13 cellular contexts compared by ENCODE assay signal in the genomic region with DNA sequence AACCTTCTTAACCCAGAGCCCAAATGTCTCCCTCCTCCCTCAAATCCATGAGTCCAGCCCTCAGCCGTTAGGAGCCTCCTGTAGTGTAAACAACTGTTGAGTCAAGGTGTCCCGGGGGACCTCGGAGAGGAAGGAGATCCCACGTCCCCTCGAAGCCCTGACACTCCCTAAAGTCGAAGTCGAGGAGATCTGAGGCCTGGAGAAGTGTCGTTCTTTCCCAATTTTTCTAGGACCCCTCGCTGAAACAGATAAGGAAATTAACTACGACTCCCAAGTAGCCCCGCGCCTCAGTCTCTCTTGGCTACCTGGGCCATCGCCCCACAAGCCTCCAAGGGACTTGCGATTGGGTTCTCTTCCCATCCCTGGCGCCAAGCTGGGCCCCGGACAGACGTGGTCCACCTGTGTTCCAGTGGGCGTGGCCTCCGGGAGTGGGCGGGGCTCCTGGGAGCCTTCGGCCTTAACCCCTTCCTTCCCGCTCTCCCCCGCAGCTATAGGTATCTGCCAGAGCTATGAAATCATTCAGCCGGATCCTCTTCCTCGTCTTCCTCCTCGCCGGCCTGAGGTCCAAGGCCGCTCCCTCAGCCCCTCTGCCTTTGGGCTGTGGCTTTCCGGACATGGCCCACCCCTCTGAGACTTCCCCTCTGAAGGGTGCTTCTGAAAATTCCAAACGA. TPM values are rescaled to one million over a fixed set of nuclear protein-coding genes. Genes with fewer than 3 reads are reported as not detected.
DNase-seq lines count a peak whose midpoint lies in the region; ATAC-seq, FAIRE-seq and TF ChIP-seq lines count a peak whose summit lies in the region.
"Had no signal": no experiment of that assay in that cellular context is flagged by ENCODE, and none has a peak within 500 bp of the region (broad histone marks: within the 10 kb centered on the region; RNA-seq: fewer than 3 reads in every experiment).

No MANE protein-coding gene starts in this region.

- BruUV-seq in K562 (replicated peaks; lab: Mats Ljungman, UMichigan): no TSS peak

- peaks cover 6% of the 10 kb centered on the region for H3K79me2 ChIP-seq in K562 (ENCODE audit: control insufficient read depth, insufficient read depth, low read length)

- CTCF ChIA-PET in K562 (lab: Yijun Ruan, JAX; ENCODE audit: low intra/inter-chr PET ratio): no interaction called here

- no peaks in the 10 kb centered on the region for H4K20me1 ChIP-seq in K562 (replicated peaks; ENCODE audit: control insufficient read depth, insufficient read depth, low read length)

- no peaks in the 10 kb centered on the region for H3K9me3 Mint-ChIP-seq in activated T-cell treated with anti-CD3 and anti-CD28 coated beads, Interleukin-2, amount 50 U/mL, for 72 hours

- 4% methylated on average over 30 of the region's 30 CpGs for WGBS in K562 (ENCODE audit: insufficient coverage, low coverage, missing lambda C conversion rate)

- no peak for TF ChIP-seq CTCF in K562 (IDR thresholded peaks at IDR 0.05 in 2 of 3, conservative IDR thresholded peaks at IDR 0.05 in 1 of 3; ENCODE audit: insufficient read depth in 2 of 3, low read depth in 1 of 3, low read length in 3 of 3)

- TF ChIP-seq POLR2A in K562 (conservative IDR thresholded peaks at IDR 0.05): no peak

- H3K36me3 ChIP-seq in K562 (ENCODE audit: control insufficient read depth, insufficient read depth, low read length): no peaks in the 10 kb centered on the region; the same call in 2 of the 3 replicates

- H3K4me3 Mint-ChIP-seq in activated T-cell treated with anti-CD3 and anti-CD28 coated beads, Interleukin-2, amount 50 U/mL, for 72 hours: no peak overlapping the region

- peak overlapping the region; percentile 76 for H3K4me2 ChIP-seq in K562 (ENCODE audit: insufficient read depth, low read length)

- no peak for ATAC-seq in activated T-cell treated with anti-CD3 and anti-CD28 coated beads, Interleukin-2, amount 50 U/mL, for 72 hours (replicated peaks in 1 of 2)
- ATAC-seq in K562: peak; percentile 57
- ATAC-seq in stimulated activated naive CD8-positive, alpha-beta T cell treated with anti-CD3 and anti-CD28 coated beads, Interleukin-15, Interleukin-2, amounts not matched to agents 100 U/mL and 50 U/mL, for 24 hours: no peak
- no peak for ATAC-seq in GM18498 (IDR thresholded peaks at IDR 0.05; ENCODE audit: unreplicated experiment)
- ATAC-seq: naive thymus-derived CD4-positive, alpha-beta T cell had no signal

- FAIRE-seq in K562 (lab: Jason Lieb, UNC): peak; percentile 59

- in situ Hi-C loops in K562 (cut with MboI): no loop called here

- H3K27ac Mint-ChIP-seq in activated T-cell treated with anti-CD3 and anti-CD28 coated beads, Interleukin-2, amount 50 U/mL, for 72 hours: no peak overlapping the region

- intact Hi-C loops in K562 (cut with micrococcal nuclease): no loop called here

- H3K27ac ChIP-seq in K562 (ENCODE audit: extremely low read depth, low read depth, low read length): peak overlapping the region; percentile 16; the same call in 1 of the 3 replicates

- DNase-seq in activated T-cell treated with anti-CD3 and anti-CD28 coated beads, Interleukin-2, amount 50 U/mL, for 72 hours: peak; percentile 47 to 50
- no peak for DNase-seq in activated T-cell treated with anti-CD3 and anti-CD28 coated beads, Interleukin-2, amount 50 U/mL, for 1 hour
- peak; percentile 66 for DNase-seq in NCI-H2029 (lab: John Stamatoyannopoulos, UW)
- DNase-seq in K562 (ENCODE audit: extremely low read depth in 1 of 4, low spot score in 3 of 4): peak; percentile 80 to 86 (median 81)
- DNase-seq in stimulated activated naive CD8-positive, alpha-beta T cell treated with anti-CD3 and anti-CD28 coated beads, Interleukin-15, Interleukin-2, amounts not matched to agents 100 U/mL and 50 U/mL, for 24 hours: peak; percentile 65
- no peak for DNase-seq in NCI-H510A treated with DMSO at 0.1 percent for 48 hours (lab: John Stamatoyannopoulos, UW)
- no peak for DNase-seq in activated gamma-delta T cell treated with Interleukin-2 at 50 U/mL for 16 hours
- DNase-seq: caudate nucleus, trophoblast cell had no signal

- peaks cover 98% of the 10 kb centered on the region for H3K27me3 Mint-ChIP-seq in activated T-cell treated with anti-CD3 and anti-CD28 coated beads, Interleukin-2, amount 50 U/mL, for 72 hours (ENCODE audit: low read depth)

- H3K4me1 ChIP-seq in K562 (replicated peaks in 1 of 2; ENCODE audit: control insufficient read depth in 2 of 2, insufficient read depth in 2 of 2, low read length in 2 of 2): peaks cover 56 to 76% of the 10 kb centered on the region in 2 experiments

- no peaks in the 10 kb centered on the region for H3K9me1 ChIP-seq in K562 (ENCODE audit: control insufficient read depth, insufficient read depth, low read length)

- H3K9ac ChIP-seq in K562 (ENCODE audit: insufficient read depth in 1 of 2, low read depth in 2 of 2, low read length in 2 of 2): peak overlapping the region in 1 of 2 experiments; percentile 86; a peak in 3 of 4 replicates

- H3K9me3 ChIP-seq in K562 (replicated peaks; ENCODE audit: control insufficient read depth, insufficient read depth, low read depth, low read length): no peaks in the 10 kb centered on the region

- no peaks in the 10 kb centered on the region for H3K36me3 Mint-ChIP-seq in activated T-cell treated with anti-CD3 and anti-CD28 coated beads, Interleukin-2, amount 50 U/mL, for 72 hours (ENCODE audit: insufficient read depth in 2 of 2)

- POLR2A ChIA-PET in K562 (lab: Yijun Ruan, JAX): interaction anchor here (0.6 to 1.4 kb wide), 8 partner anchors 9 to 568 kb away, joined by 3 read pairs; a partner anchor contains a TSS

- no peaks in the 10 kb centered on the region for H3K27me3 ChIP-seq in K562 (ENCODE audit: control insufficient read depth in 2 of 2, insufficient read depth in 2 of 2, low read length in 2 of 2)

- H2AFZ ChIP-seq in K562 (ENCODE audit: low read depth, low read length): peak overlapping the region; percentile 83

- TF ChIP-seq EP300 in K562 (IDR thresholded peaks at IDR 0.05; ENCODE audit: low read length): no peak

- H3K4me3 ChIP-seq in K562: peak overlapping the region; percentile 24

- no peak for TF ChIP-seq RAD21 in K562 (CRISPR knock-in tag; conservative IDR thresholded peaks at IDR 0.05 in 1 of 2, IDR thresholded peaks at IDR 0.05 in 1 of 2)

- peaks cover 70% of the 10 kb centered on the region for H3K4me1 Mint-ChIP-seq in activated T-cell treated with anti-CD3 and anti-CD28 coated beads, Interleukin-2, amount 50 U/mL, for 72 hours (ENCODE audit: low read depth)

RNA-seq across cellular contexts. Expression of a gene that starts 0.9 kb away (rescaled TPM):
- not detected for total RNA-seq in activated T-cell treated with anti-CD3 and anti-CD28 coated beads, Interleukin-2, amount 50 U/mL, for 72 hours
- 1.3 and 1.6 TPM in 2 replicates for total RNA-seq in K562 (2011; cell fraction: chromatin; rRNA removed; ENCODE audit: low replicate concordance)
- total RNA-seq in K562 (2011; cell fraction: nucleolus; rRNA removed): 0.67 and 0.92 TPM in 2 replicates
- total RNA-seq in K562 (2011; cell fraction: nucleoplasm; rRNA removed): 0.92 and 1.2 TPM in 2 replicates
- total RNA-seq in K562 (2014; rRNA removed) (0.12 TPM in 1 of 2 replicates, not detected in the other), K562 (2014; rRNA removed; fragmentation: Illumina TruSeq; extraction: Trizol) (not detected in 2 replicates), K562 (2015; rRNA removed; fragmentation: Illumina TruSeq; extraction: Trizol) (0.07 TPM in 1 of 2 replicates, not detected in the other), K562 (2021) (0.11 TPM in 1 of 2 replicates, not detected in the other)
- polyA plus RNA-seq in K562 (2011; rRNA removed) (0.19 and 0.26 TPM in 2 replicates), K562 (2014; fragmentation: Illumina TruSeq; extraction: Trizol) (0.33 and 0.40 TPM in 2 replicates), K562 (2014; fragmentation: Nextera tagmentation; extraction: Ambion mirVana) (under 1 TPM in 1 of 2 experiments, not detected in 1; 0.06 TPM), K562 (2014; rRNA removed) (0.11 and 0.33 TPM in 2 replicates)
- 0.18 and 0.30 TPM in 2 replicates for polyA plus RNA-seq in K562 (2011; cell fraction: cytosol; rRNA removed)
- 1.8 and 2.6 TPM in 2 replicates for polyA plus RNA-seq in K562 (2011; cell fraction: nucleus; rRNA removed)
- polyA plus RNA-seq in K562 (2012): 0.33 and 0.53 TPM in 2 replicates
- not detected in 2 replicates for polyA minus RNA-seq in K562 (2011; rRNA and poly(A)+ RNA removed)
- polyA minus RNA-seq in K562 (2011; cell fraction: cytosol; rRNA and poly(A)+ RNA removed): not detected in 2 replicates
- 0.27 and 0.56 TPM in 2 replicates for polyA minus RNA-seq in K562 (2011; cell fraction: nucleus; rRNA and poly(A)+ RNA removed)
- total RNA-seq: glomerular endothelial cell; naive thymus-derived CD4-positive, alpha-beta T cell; RPMI7951 had no signal
- polyA plus RNA-seq: naive thymus-derived CD4-positive, alpha-beta T cell had no signal

RNA-seq across cellular contexts. Expression of a gene that starts 2.8 kb away (rescaled TPM):
- total RNA-seq in activated T-cell treated with anti-CD3 and anti-CD28 coated beads, Interleukin-2, amount 50 U/mL, for 72 hours: not detected
- not detected in 2 replicates for total RNA-seq in K562 (2011; cell fraction: chromatin; rRNA removed; ENCODE audit: low replicate concordance)
- total RNA-seq in K562 (2011; cell fraction: nucleolus; rRNA removed): not detected in 2 replicates
- not detected in 2 replicates for total RNA-seq in K562 (2011; cell fraction: nucleoplasm; rRNA removed)
- total RNA-seq in K562 (2014; rRNA removed) (0.61 TPM in 1 of 2 replicates, not detected in the other), K562 (2014; rRNA removed; fragmentation: Illumina TruSeq; extraction: Trizol) (not detected in 2 replicates), K562 (2015; rRNA removed; fragmentation: Illumina TruSeq; extraction: Trizol) (not detected in 2 replicates), K562 (2021) (0.60 and 1.3 TPM in 2 replicates)
- polyA plus RNA-seq in K562 (2011; rRNA removed) (not detected in 2 replicates), K562 (2014; fragmentation: Illumina TruSeq; extraction: Trizol) (not detected in 2 replicates), K562 (2014; fragmentation: Nextera tagmentation; extraction: Ambion mirVana) (not detected), K562 (2014; rRNA removed) (not detected in 2 replicates)
- polyA plus RNA-seq in K562 (2011; cell fraction: cytosol; rRNA removed): 0.29 and 0.64 TPM in 2 replicates
- polyA plus RNA-seq in K562 (2011; cell fraction: nucleus; rRNA removed): 0.70 TPM in 1 of 2 replicates, not detected in the other
- 0.39 TPM in 1 of 2 replicates, not detected in the other for polyA plus RNA-seq in K562 (2012)
- not detected in 2 replicates for polyA minus RNA-seq in K562 (2011; rRNA and poly(A)+ RNA removed)
- polyA minus RNA-seq in K562 (2011; cell fraction: cytosol; rRNA and poly(A)+ RNA removed): not detected in 2 replicates
- not detected in 2 replicates for polyA minus RNA-seq in K562 (2011; cell fraction: nucleus; rRNA and poly(A)+ RNA removed)
- total RNA-seq: glomerular endothelial cell; naive thymus-derived CD4-positive, alpha-beta T cell; RPMI7951 had no signal
- polyA plus RNA-seq: naive thymus-derived CD4-positive, alpha-beta T cell had no signal

RNA-seq across cellular contexts. Expression of a gene that starts 15.3 kb away (rescaled TPM):
- total RNA-seq in activated T-cell treated with anti-CD3 and anti-CD28 coated beads, Interleukin-2, amount 50 U/mL, for 72 hours: under 1 TPM; 0.42 to 0.74 TPM
- total RNA-seq in K562 (2011; cell fraction: chromatin; rRNA removed; ENCODE audit: low replicate concordance): 9.2 and 13.8 TPM in 2 replicates
- total RNA-seq in K562 (2011; cell fraction: nucleolus; rRNA removed): 11.8 and 13.3 TPM in 2 replicates
- total RNA-seq in K562 (2011; cell fraction: nucleoplasm; rRNA removed): 16.4 and 22.1 TPM in 2 replicates
- 2.4 and 3.2 TPM in 2 replicates for total RNA-seq in K562 (2014; rRNA removed)
- 1.1 TPM in 2 replicates for total RNA-seq in K562 (2014; rRNA removed; fragmentation: Illumina TruSeq; extraction: Trizol)
- 1.4 TPM in 2 replicates for total RNA-seq in K562 (2015; rRNA removed; fragmentation: Illumina TruSeq; extraction: Trizol)
- total RNA-seq in K562 (2021): 9.2 and 9.9 TPM in 2 replicates
- polyA plus RNA-seq in K562 (2011; rRNA removed): 4.8 and 7.0 TPM in 2 replicates
- 9.6 and 10.2 TPM in 2 replicates for polyA plus RNA-seq in K562 (2011; cell fraction: cytosol; rRNA removed)
- 8.6 TPM in 2 replicates for polyA plus RNA-seq in K562 (2011; cell fraction: nucleus; rRNA removed)
- 6.9 and 8.3 TPM in 2 replicates for polyA plus RNA-seq in K562 (2012)
- 12.8 and 15.7 TPM in 2 replicates for polyA plus RNA-seq in K562 (2014; fragmentation: Illumina TruSeq; extraction: Trizol)
- polyA plus RNA-seq in K562 (2014; fragmentation: Nextera tagmentation; extraction: Ambion mirVana): 1 to 10 TPM; 1.7 to 1.8 TPM
- polyA plus RNA-seq in K562 (2014; rRNA removed): 5.5 and 5.7 TPM in 2 replicates
- 4.4 and 4.6 TPM in 2 replicates for polyA minus RNA-seq in K562 (2011; rRNA and poly(A)+ RNA removed)
- 3.5 and 3.8 TPM in 2 replicates for polyA minus RNA-seq in K562 (2011; cell fraction: cytosol; rRNA and poly(A)+ RNA removed)
- 1.8 and 2.4 TPM in 2 replicates for polyA minus RNA-seq in K562 (2011; cell fraction: nucleus; rRNA and poly(A)+ RNA removed)
- total RNA-seq: glomerular endothelial cell had no signal
- polyA plus RNA-seq: naive thymus-derived CD4-positive, alpha-beta T cell had no signal

RNA-seq across cellular contexts. Expression of a gene that starts 25.6 kb away (rescaled TPM):
- 100 to 1,000 TPM; 128 to 132 TPM for total RNA-seq in activated T-cell treated with anti-CD3 and anti-CD28 coated beads, Interleukin-2, amount 50 U/mL, for 72 hours
- 153 and 228 TPM in 2 replicates for total RNA-seq in K562 (2011; cell fraction: chromatin; rRNA removed; ENCODE audit: low replicate concordance)
- 123 and 143 TPM in 2 replicates for total RNA-seq in K562 (2011; cell fraction: nucleolus; rRNA removed)
- total RNA-seq in K562 (2011; cell fraction: nucleoplasm; rRNA removed): 145 and 152 TPM in 2 replicates
- total RNA-seq in K562 (2014; rRNA removed): 224 and 233 TPM in 2 replicates
- total RNA-seq in K562 (2014; rRNA removed; fragmentation: Illumina TruSeq; extraction: Trizol): 102 and 112 TPM in 2 replicates
- 120 and 125 TPM in 2 replicates for total RNA-seq in K562 (2015; rRNA removed; fragmentation: Illumina TruSeq; extraction: Trizol)
- 161 and 164 TPM in 2 replicates for total RNA-seq in K562 (2021)
- 137 and 156 TPM in 2 replicates for polyA plus RNA-seq in K562 (2011; rRNA removed)
- 171 and 200 TPM in 2 replicates for polyA plus RNA-seq in K562 (2011; cell fraction: cytosol; rRNA removed)
- 229 and 274 TPM in 2 replicates for polyA plus RNA-seq in K562 (2011; cell fraction: nucleus; rRNA removed)
- 153 and 156 TPM in 2 replicates for polyA plus RNA-seq in K562 (2012)
- polyA plus RNA-seq in K562 (2014; fragmentation: Illumina TruSeq; extraction: Trizol): 137 and 156 TPM in 2 replicates
- polyA plus RNA-seq in K562 (2014; fragmentation: Nextera tagmentation; extraction: Ambion mirVana): 10 to 100 TPM; 26.5 to 48.0 TPM
- 199 and 221 TPM in 2 replicates for polyA plus RNA-seq in K562 (2014; rRNA removed)
- polyA minus RNA-seq in K562 (2011; rRNA and poly(A)+ RNA removed): 105 and 146 TPM in 2 replicates
- 63.5 and 65.9 TPM in 2 replicates for polyA minus RNA-seq in K562 (2011; cell fraction: cytosol; rRNA and poly(A)+ RNA removed)
- 52.0 and 62.1 TPM in 2 replicates for polyA minus RNA-seq in K562 (2011; cell fraction: nucleus; rRNA and poly(A)+ RNA removed)

RNA-seq across cellular contexts. Expression of a gene that starts 27.0 kb away (rescaled TPM):
- 10 to 100 TPM; 21.8 to 23.4 TPM for total RNA-seq in activated T-cell treated with anti-CD3 and anti-CD28 coated beads, Interleukin-2, amount 50 U/mL, for 72 hours
- 12.5 and 54.5 TPM in 2 replicates for total RNA-seq in K562 (2011; cell fraction: chromatin; rRNA removed; ENCODE audit: low replicate concordance)
- 31.5 and 38.2 TPM in 2 replicates for total RNA-seq in K562 (2011; cell fraction: nucleolus; rRNA removed)
- 31.5 and 34.9 TPM in 2 replicates for total RNA-seq in K562 (2011; cell fraction: nucleoplasm; rRNA removed)
- total RNA-seq in K562 (2014; rRNA removed): 46.2 and 52.2 TPM in 2 replicates
- 2.1 and 2.4 TPM in 2 replicates for total RNA-seq in K562 (2014; rRNA removed; fragmentation: Illumina TruSeq; extraction: Trizol)
- total RNA-seq in K562 (2015; rRNA removed; fragmentation: Illumina TruSeq; extraction: Trizol): 17.0 and 18.6 TPM in 2 replicates
- 36.9 and 40.3 TPM in 2 replicates for total RNA-seq in K562 (2021)
- 7.6 and 12.4 TPM in 2 replicates for polyA plus RNA-seq in K562 (2011; rRNA removed)
- 14.7 and 45.1 TPM in 2 replicates for polyA plus RNA-seq in K562 (2011; cell fraction: cytosol; rRNA removed)
- 30.5 and 50.7 TPM in 2 replicates for polyA plus RNA-seq in K562 (2011; cell fraction: nucleus; rRNA removed)
- 26.1 and 43.4 TPM in 2 replicates for polyA plus RNA-seq in K562 (2012)
- 2.2 and 8.9 TPM in 2 replicates for polyA plus RNA-seq in K562 (2014; fragmentation: Illumina TruSeq; extraction: Trizol)
- 1 to 10 TPM; 2.8 to 3.3 TPM for polyA plus RNA-seq in K562 (2014; fragmentation: Nextera tagmentation; extraction: Ambion mirVana)
- polyA plus RNA-seq in K562 (2014; rRNA removed): 29.7 and 31.7 TPM in 2 replicates
- polyA minus RNA-seq in K562 (2011; rRNA and poly(A)+ RNA removed): 3.5 and 5.4 TPM in 2 replicates
- polyA minus RNA-seq in K562 (2011; cell fraction: cytosol; rRNA and poly(A)+ RNA removed): 22.0 and 25.8 TPM in 2 replicates
- 6.6 and 9.0 TPM in 2 replicates for polyA minus RNA-seq in K562 (2011; cell fraction: nucleus; rRNA and poly(A)+ RNA removed)

Comparison
In these comparisons a context has a peak if more than half of its experiments do, and no peak if none do; other contexts are left out.
1. DNase-seq: peak in activated T-cell treated with anti-CD3 and anti-CD28 coated beads, Interleukin-2, amount 50 U/mL, for 72 hours (2 of 2), NCI-H2029 (single experiment), K562 (4 of 4) and stimulated activated naive CD8-positive, alpha-beta T cell treated with anti-CD3 and anti-CD28 coated beads, Interleukin-15, Interleukin-2, amounts not matched to agents 100 U/mL and 50 U/mL, for 24 hours (single experiment); none in activated T-cell treated with anti-CD3 and anti-CD28 coated beads, Interleukin-2, amount 50 U/mL, for 1 hour (single experiment), NCI-H510A treated with DMSO at 0.1 percent for 48 hours (single experiment) and activated gamma-delta T cell treated with Interleukin-2 at 50 U/mL for 16 hours (single experiment).